In the genomic region with DNA sequence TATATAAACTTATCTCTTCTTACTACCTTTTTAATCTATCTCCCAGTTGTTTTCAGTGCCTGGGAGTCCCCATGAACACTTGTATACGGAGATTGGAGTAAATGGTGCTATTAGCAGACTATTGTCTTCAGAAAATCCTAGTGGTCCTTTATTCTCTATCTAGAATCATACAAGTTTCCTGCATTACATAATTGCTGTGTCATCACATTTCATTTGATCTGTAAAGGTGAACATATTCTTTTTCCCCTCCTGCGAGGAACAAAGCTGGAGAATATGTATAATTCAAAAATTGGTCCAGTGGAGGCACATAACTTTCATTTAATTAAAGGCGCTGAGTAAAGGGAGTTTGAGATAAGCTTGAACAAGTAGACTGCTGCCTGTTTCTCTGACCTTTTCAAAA, we compare ENCODE assay signal across 1 cellular context.
TF ChIP-seq lines count a peak whose summit lies in the region.

No MANE protein-coding gene starts in this region.

TF ChIP-seq in K562, 482 proteins besides CTCF, POLR2A, EP300 and RAD21 (continued from another document):
- TF ChIP-seq, protein P1, sequence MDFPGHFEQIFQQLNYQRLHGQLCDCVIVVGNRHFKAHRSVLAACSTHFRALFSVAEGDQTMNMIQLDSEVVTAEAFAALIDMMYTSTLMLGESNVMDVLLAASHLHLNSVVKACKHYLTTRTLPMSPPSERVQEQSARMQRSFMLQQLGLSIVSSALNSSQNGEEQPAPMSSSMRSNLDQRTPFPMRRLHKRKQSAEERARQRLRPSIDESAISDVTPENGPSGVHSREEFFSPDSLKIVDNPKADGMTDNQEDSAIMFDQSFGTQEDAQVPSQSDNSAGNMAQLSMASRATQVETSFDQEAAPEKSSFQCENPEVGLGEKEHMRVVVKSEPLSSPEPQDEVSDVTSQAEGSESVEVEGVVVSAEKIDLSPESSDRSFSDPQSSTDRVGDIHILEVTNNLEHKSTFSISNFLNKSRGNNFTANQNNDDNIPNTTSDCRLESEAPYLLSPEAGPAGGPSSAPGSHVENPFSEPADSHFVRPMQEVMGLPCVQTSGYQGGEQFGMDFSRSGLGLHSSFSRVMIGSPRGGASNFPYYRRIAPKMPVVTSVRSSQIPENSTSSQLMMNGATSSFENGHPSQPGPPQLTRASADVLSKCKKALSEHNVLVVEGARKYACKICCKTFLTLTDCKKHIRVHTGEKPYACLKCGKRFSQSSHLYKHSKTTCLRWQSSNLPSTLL (IDR thresholded peaks at IDR 0.05): no peak
- TF ChIP-seq MAFF (IDR thresholded peaks at IDR 0.05; ENCODE audit: low read length): peak; percentile 83
